9 cellular contexts compared by ENCODE assay signal in the genomic region with DNA sequence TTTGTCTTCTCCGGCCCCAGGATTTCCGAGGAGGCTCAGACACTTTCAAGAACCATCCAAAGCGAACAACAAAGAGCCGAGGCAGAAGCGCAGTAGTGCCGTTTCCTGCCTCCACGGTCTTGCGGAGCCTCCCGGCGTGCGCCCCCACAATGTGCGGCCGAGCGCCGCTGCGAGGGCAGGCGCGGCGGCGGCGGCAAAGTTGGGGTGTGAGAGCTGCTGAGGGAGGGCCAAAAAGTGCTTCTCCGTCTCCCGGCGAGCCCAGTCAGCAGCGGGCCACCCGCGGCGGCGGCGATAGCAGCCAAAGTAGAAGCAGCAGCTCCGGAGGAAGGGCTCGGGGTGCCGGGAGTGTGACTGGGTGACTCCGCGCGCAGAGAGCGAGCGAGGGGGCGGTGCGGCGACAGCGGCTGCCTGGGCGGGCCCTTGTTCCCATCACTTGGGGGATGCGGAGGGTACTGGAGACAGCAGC.
A peak's percentile ranks its signal among the peaks of the same experiment; 100 is the strongest.
DNase-seq lines count a peak whose midpoint lies in the region; ATAC-seq and TF ChIP-seq lines count a peak whose summit lies in the region.
"Had no signal": no experiment of that assay in that cellular context is flagged by ENCODE, and none has a peak within 500 bp of the region (broad histone marks: within the 10 kb centered on the region; RNA-seq: fewer than 3 reads in every experiment).

No MANE protein-coding gene starts in this region.

- no peak overlapping the region for H3K4me3 Mint-ChIP-seq in activated B cell treated with CpG ODN at 0.5 μM for 24 hours
- no peak overlapping the region for H3K4me3 Mint-ChIP-seq in nephron progenitor cell
- H3K4me3 Mint-ChIP-seq: CD4-positive, CD25-positive, alpha-beta regulatory T cell had no signal

- H3K4me1 Mint-ChIP-seq in activated B cell treated with CpG ODN at 0.5 μM for 24 hours, result peaks cover 6% of the 10 kb centered on the region
- H3K4me1 Mint-ChIP-seq in nephron progenitor cell, result peaks cover 38% of the 10 kb centered on the region

- POLR2A ChIA-PET in activated B cell treated with CpG ODN at 0.5 μM for 24 hours (lab: Charles Lee), result no interaction called here

- peaks cover 2% of the 10 kb centered on the region for H3K9me3 Mint-ChIP-seq in activated B cell treated with CpG ODN at 0.5 μM for 24 hours
- peaks cover 8% of the 10 kb centered on the region for H3K9me3 Mint-ChIP-seq in nephron progenitor cell

- peaks cover 16% of the 10 kb centered on the region for H3K4me1 ChIP-seq in foreskin keratinocyte

- peak; percentile 36 for ATAC-seq in HG03457 (IDR thresholded peaks at IDR 0.05; ENCODE audit: unreplicated experiment)
- ATAC-seq in activated B cell treated with CpG ODN at 0.5 μM for 24 hours (ENCODE audit: low read depth), result peak; percentile 49
- ATAC-seq in foreskin keratinocyte, result peak; percentile 57

- H3K36me3 Mint-ChIP-seq in activated B cell treated with CpG ODN at 0.5 μM for 24 hours (ENCODE audit: low read depth) (no peaks in the 10 kb centered on the region), nephron progenitor cell (ENCODE audit: low read depth) (no peaks in the 10 kb centered on the region)
- H3K36me3 Mint-ChIP-seq: CD4-positive, CD25-positive, alpha-beta regulatory T cell had no signal

- peak overlapping the region; percentile 95 for H3K27ac ChIP-seq in foreskin keratinocyte

- H3K27me3 ChIP-seq in foreskin keratinocyte, result no peaks in the 10 kb centered on the region

- peak; percentile 63 for DNase-seq in DMS53 (lab: John Stamatoyannopoulos, UW)
- no peak for DNase-seq in DMS53 treated with DMSO at 0.1 percent for 48 hours (lab: John Stamatoyannopoulos, UW; ENCODE audit: unreplicated experiment)
- peak; percentile 14 for DNase-seq in activated B cell treated with CpG ODN at 0.5 μM for 24 hours
- DNase-seq in foreskin keratinocyte, result peak; percentile 57 to 76
- DNase-seq in nephron progenitor cell, result peak; percentile 69
- no peak for DNase-seq in NCI-H2081 treated with DMSO at 0.1 percent for 48 hours (lab: John Stamatoyannopoulos, UW)
- no peak for DNase-seq in HT-29 (ENCODE audit: low spot score)

- H3K27me3 Mint-ChIP-seq in activated B cell treated with CpG ODN at 0.5 μM for 24 hours (peaks cover 6% of the 10 kb centered on the region), nephron progenitor cell (ENCODE audit: low read depth, poor library complexity) (peaks cover 6% of the 10 kb centered on the region)

- no peak for TF ChIP-seq CTCF in activated B cell treated with CpG ODN at 0.5 μM for 24 hours (IDR thresholded peaks at IDR 0.05)
- TF ChIP-seq CTCF in foreskin keratinocyte (conservative IDR thresholded peaks at IDR 0.05), result peak; percentile 45
- no peak for TF ChIP-seq CTCF in nephron progenitor cell (IDR thresholded peaks at IDR 0.05)

- intact Hi-C loops in activated B cell treated with CpG ODN at 0.5 μM for 24 hours (cut with micrococcal nuclease), result no loop called here

- H3K27ac Mint-ChIP-seq in activated B cell treated with CpG ODN at 0.5 μM for 24 hours (no peak overlapping the region), nephron progenitor cell (no peak overlapping the region)
- H3K27ac Mint-ChIP-seq: CD4-positive, CD25-positive, alpha-beta regulatory T cell had no signal

- CTCF ChIA-PET in activated B cell treated with CpG ODN at 0.5 μM for 24 hours (lab: Charles Lee), result no interaction called here

Comparison
In these comparisons a context has a peak if more than half of its experiments do, and no peak if none do; other contexts are left out.
1. DNase-seq: peak in DMS53 (single experiment), activated B cell treated with CpG ODN at 0.5 μM for 24 hours (single experiment), foreskin keratinocyte (2 of 2) and nephron progenitor cell (single experiment); none in DMS53 treated with DMSO at 0.1 percent for 48 hours (single experiment), NCI-H2081 treated with DMSO at 0.1 percent for 48 hours (single experiment) and HT-29 (single experiment).
2. Peak in every context shown above with its lines, with median percentiles within 50 percentile points of each other: ATAC-seq.